1 cellular context compared by ENCODE assay signal in genomic region chr20:43716757-43717615, GRCh38.
TF ChIP-seq lines count a peak whose summit lies in the region.

No MANE protein-coding gene starts in this region.

TF ChIP-seq in HCT116, 20 proteins besides CTCF, POLR2A, EP300 and RAD21:
- TF ChIP-seq MAX (IDR thresholded peaks at IDR 0.05) (no peak), ELF1 (IDR thresholded peaks at IDR 0.05; ENCODE audit: borderline replicate concordance, low read depth) (no peak), ZBTB33 (IDR thresholded peaks at IDR 0.05; ENCODE audit: extremely low read depth, insufficient replicate concordance, low read length) (no peak), ATF3 (IDR thresholded peaks at IDR 0.05) (no peak), EZH2 (IDR thresholded peaks at IDR 0.05) (no peak), TCF7L2 (IDR thresholded peaks at IDR 0.05; ENCODE audit: borderline replicate concordance, extremely low read depth, insufficient read depth, insufficient read length) (no peak), YY1 (IDR thresholded peaks at IDR 0.05; ENCODE audit: extremely low read depth, insufficient replicate concordance, low read depth, low read length) (no peak), EGR1 (IDR thresholded peaks at IDR 0.05; ENCODE audit: low read depth) (no peak), CEBPB (IDR thresholded peaks at IDR 0.05; ENCODE audit: low read depth) (no peak), ZNF274 (IDR thresholded peaks at IDR 0.05; ENCODE audit: low read depth, low read length) (no peak), SIN3A (IDR thresholded peaks at IDR 0.05; ENCODE audit: low read depth) (no peak), JUND (IDR thresholded peaks at IDR 0.05) (no peak), SRF (IDR thresholded peaks at IDR 0.05; ENCODE audit: low read depth) (no peak), ZFX (IDR thresholded peaks at IDR 0.05) (no peak), CBX3 (IDR thresholded peaks at IDR 0.05; ENCODE audit: low read depth) (no peak)
TF ChIP-seq in HCT116: peak in this region for 0.
